Comparison of ENCODE assay signal across 13 cellular contexts in genomic region chr6:39885691-39886090, GRCh38.
"Had no signal": no experiment of that assay in that cellular context is flagged by ENCODE, and none has a peak within 500 bp of the region (broad histone marks: within the 10 kb centered on the region; RNA-seq: fewer than 3 reads in every experiment).

No MANE protein-coding gene starts in this region.

- H3K9ac ChIP-seq: parathyroid adenoma had no signal

- FAIRE-seq: small intestine had no signal

- DNase-seq: activated CD4-positive, alpha-beta T cell treated with anti-CD3 and anti-CD28 coated beads, Interleukin-2, amount 50 U/mL, for 4 hours; activated CD8-positive, alpha-beta memory T cell treated with anti-CD3 and anti-CD28 coated beads, Interleukin-2, amount 10 ng/mL, durations not matched to agents 7 days and 5 days; activated T-cell treated with anti-CD3 and anti-CD28 coated beads, Interleukin-2, amount 50 U/mL, for 24 hours; endodermal cell; immature natural killer cell; left colon; nephron progenitor cell; retina; SHP77 treated with DMSO at 0.1 percent for 48 hours; small intestine had no signal

- H3K27ac ChIP-seq: parathyroid adenoma had no signal

- ATAC-seq: activated CD8-positive, alpha-beta memory T cell treated with anti-CD3 and anti-CD28 coated beads, Interleukin-2, amount 10 ng/mL, durations not matched to agents 7 days and 5 days; esophagus mucosa; left colon; stimulated activated effector memory CD8-positive, alpha-beta T cell treated with anti-CD3 and anti-CD28 coated beads, Interleukin-12 subunit alpha, Interleukin-12 subunit beta, amount 100 ng/mL, for 72 hours had no signal

- H3K4me1 ChIP-seq: parathyroid adenoma had no signal

- H3K79me2 ChIP-seq: parathyroid adenoma had no signal

- H2AFZ ChIP-seq: parathyroid adenoma had no signal
